ENCODE assay signal across 8 cellular contexts in genomic region chr20:2172305-2173175, GRCh38.
DNase-seq lines count a peak whose midpoint lies in the region; ATAC-seq and TF ChIP-seq lines count a peak whose summit lies in the region.

No MANE protein-coding gene starts in this region.

- intact Hi-C loops in adrenal gland (cut with DNase I): loop anchor here (5.0 to 10.0 kb wide), 5 partner anchors 80 to 408 kb away; no protein-coding TSS in a partner anchor
- intact Hi-C loops in left ventricle myocardium inferior (cut with micrococcal nuclease): loop anchor here (5.0 kb wide), 2 partner anchors 85 to 205 kb away; no protein-coding TSS in a partner anchor

- no peak for TF ChIP-seq POLR2A in adrenal gland (IDR thresholded peaks at IDR 0.05)

- no peaks in the 10 kb centered on the region for H3F3A ChIP-seq in Loucy (ENCODE audit: low read depth)

- no peak overlapping the region for H3K9ac ChIP-seq in Loucy (ENCODE audit: low read depth, low read length, poor library complexity, severe bottlenecking)

- no peak overlapping the region for H3K4me3 ChIP-seq in Loucy (ENCODE audit: low read length, poor library complexity, severe bottlenecking)
- H3K4me3 ChIP-seq in adrenal gland: no peak overlapping the region
- H3K4me3 ChIP-seq in left ventricle myocardium inferior: peak overlapping the region; percentile 14
- H3K4me3 ChIP-seq in retinal pigment epithelial cell (ENCODE audit: low read length): no peak overlapping the region

- 13 to 37% (median 17%) methylated on average over 10 to 17 of the region's 17 CpGs for WGBS in adrenal gland, 4 donors

- H3K36me3 ChIP-seq in Loucy (ENCODE audit: insufficient read depth, low read length) (no peaks in the 10 kb centered on the region), adrenal gland (replicated peaks in 1 of 2) (no peaks in the 10 kb centered on the region), left ventricle myocardium inferior (no peaks in the 10 kb centered on the region)

- H3K4me2 ChIP-seq in Loucy (ENCODE audit: low read depth, low read length, poor library complexity, severe bottlenecking): peak overlapping the region; percentile 56

- H2AFZ ChIP-seq in Loucy (ENCODE audit: low read length): no peak overlapping the region

- no peaks in the 10 kb centered on the region for H3K9me3 ChIP-seq in Loucy (ENCODE audit: insufficient read depth, low read depth, low read length)
- no peaks in the 10 kb centered on the region for H3K9me3 ChIP-seq in adrenal gland (replicated peaks in 1 of 3)
- H3K9me3 ChIP-seq in left ventricle myocardium inferior (replicated peaks): no peaks in the 10 kb centered on the region

- no peaks in the 10 kb centered on the region for H4K20me1 ChIP-seq in Loucy (ENCODE audit: insufficient read depth, low read length, poor library complexity, severe bottlenecking)

- ATAC-seq in GM18907 (IDR thresholded peaks at IDR 0.05; ENCODE audit: unreplicated experiment): no peak

- H3K4me1 ChIP-seq in Loucy (ENCODE audit: insufficient read depth, low read length, poor library complexity, severe bottlenecking) (peaks cover 2% of the 10 kb centered on the region), adrenal gland (replicated peaks in 1 of 2) (no peaks in the 10 kb centered on the region), left ventricle myocardium inferior (peaks cover 16% of the 10 kb centered on the region)

- DNase-seq in GM03348 (ENCODE audit: low spot score) (peak; percentile 90), SW480 (ENCODE audit: low spot score) (peak; percentile 59), adrenal gland (peak; percentile 62 to 91 (median 78)), left ventricle myocardium inferior (peak; percentile 65), retinal pigment epithelial cell (ENCODE audit: low read depth) (no peak), cortex of kidney (lab: John Stamatoyannopoulos, UW) (no peak)

- no peaks in the 10 kb centered on the region for H3K9me2 ChIP-seq in Loucy (replicated peaks; ENCODE audit: low read depth, low read length)

- no peaks in the 10 kb centered on the region for H3K79me2 ChIP-seq in Loucy (ENCODE audit: insufficient read depth, low read length)

- TF ChIP-seq CTCF in Loucy (conservative IDR thresholded peaks at IDR 0.05; ENCODE audit: low read length): peak; percentile 93
- peak; percentile 77 to 96 (median 90) for TF ChIP-seq CTCF in adrenal gland (IDR thresholded peaks at IDR 0.05)
- TF ChIP-seq CTCF in left ventricle myocardium inferior (IDR thresholded peaks at IDR 0.05; ENCODE audit: borderline replicate concordance): peak; percentile 90
- TF ChIP-seq CTCF in retinal pigment epithelial cell (conservative IDR thresholded peaks at IDR 0.05; ENCODE audit: low read depth, low read length): peak; percentile 93

- H3K27ac ChIP-seq in adrenal gland (no peak overlapping the region), left ventricle myocardium inferior (replicated peaks) (no peak overlapping the region)

- H3K27me3 ChIP-seq in Loucy (ENCODE audit: insufficient read depth, low read length, poor library complexity, severe bottlenecking) (no peaks in the 10 kb centered on the region), adrenal gland (no peaks in the 10 kb centered on the region), left ventricle myocardium inferior (ENCODE audit: low read depth) (no peaks in the 10 kb centered on the region)

Comparison
In these comparisons a context has a peak if more than half of its experiments do, and no peak if none do; other contexts are left out.
1. DNase-seq: peak in GM03348 (single experiment), SW480 (single experiment), adrenal gland (7 of 7) and left ventricle myocardium inferior (single experiment); none in retinal pigment epithelial cell (single experiment) and cortex of kidney (single experiment).
2. Peak in every context shown above with its lines, with median percentiles within 50 percentile points of each other: CTCF ChIP-seq.